In genomic region chr16:46898006-46898405, GRCh38 we compare ENCODE assay signal across 14 cellular contexts.
"Had no signal": no experiment of that assay in that cellular context is flagged by ENCODE, and none has a peak within 500 bp of the region (broad histone marks: within the 10 kb centered on the region; RNA-seq: fewer than 3 reads in every experiment).

No MANE protein-coding gene starts in this region.

- H3K36me3 ChIP-seq: brain microvascular endothelial cell, thoracic aorta had no signal

- ATAC-seq: foreskin keratinocyte; naive thymus-derived CD4-positive, alpha-beta T cell; T-cell had no signal

- H3K27ac ChIP-seq: brain microvascular endothelial cell, foreskin keratinocyte, thoracic aorta had no signal

- DNase-seq: activated CD4-positive, CD25-positive, alpha-beta regulatory T cell treated with anti-CD3 and anti-CD28 coated beads, Interleukin-2, amount 50 U/mL, for 72 hours; activated naive CD4-positive, alpha-beta T cell; activated naive CD8-positive, alpha-beta T cell treated with anti-CD3 and anti-CD28 coated beads, Interleukin-2, amount 10 ng/mL, durations not matched to agents 7 days and 5 days; brain microvascular endothelial cell; effector memory CD4-positive, alpha-beta T cell; foreskin keratinocyte; naive thymus-derived CD4-positive, alpha-beta T cell; retina; small intestine; stimulated activated CD4-positive, alpha-beta T cell treated with anti-CD3 and anti-CD28 coated beads, Interleukin-4, amount 100 ng/mL, for 4 hours; stimulated activated CD8-positive, alpha-beta memory T cell treated with anti-CD3 and anti-CD28 coated beads, Interleukin-4, amount 100 ng/mL, for 48 hours; T-cell; T-helper 9 cell had no signal

- H3K4me3 ChIP-seq: thoracic aorta had no signal

- H3K4me1 ChIP-seq: foreskin keratinocyte had no signal

- H3K9me3 ChIP-seq: thoracic aorta had no signal

- FAIRE-seq: small intestine had no signal

- H3K27me3 ChIP-seq: brain microvascular endothelial cell, foreskin keratinocyte had no signal
